Comparison of ENCODE assay signal across 9 cellular contexts in the genomic region with DNA sequence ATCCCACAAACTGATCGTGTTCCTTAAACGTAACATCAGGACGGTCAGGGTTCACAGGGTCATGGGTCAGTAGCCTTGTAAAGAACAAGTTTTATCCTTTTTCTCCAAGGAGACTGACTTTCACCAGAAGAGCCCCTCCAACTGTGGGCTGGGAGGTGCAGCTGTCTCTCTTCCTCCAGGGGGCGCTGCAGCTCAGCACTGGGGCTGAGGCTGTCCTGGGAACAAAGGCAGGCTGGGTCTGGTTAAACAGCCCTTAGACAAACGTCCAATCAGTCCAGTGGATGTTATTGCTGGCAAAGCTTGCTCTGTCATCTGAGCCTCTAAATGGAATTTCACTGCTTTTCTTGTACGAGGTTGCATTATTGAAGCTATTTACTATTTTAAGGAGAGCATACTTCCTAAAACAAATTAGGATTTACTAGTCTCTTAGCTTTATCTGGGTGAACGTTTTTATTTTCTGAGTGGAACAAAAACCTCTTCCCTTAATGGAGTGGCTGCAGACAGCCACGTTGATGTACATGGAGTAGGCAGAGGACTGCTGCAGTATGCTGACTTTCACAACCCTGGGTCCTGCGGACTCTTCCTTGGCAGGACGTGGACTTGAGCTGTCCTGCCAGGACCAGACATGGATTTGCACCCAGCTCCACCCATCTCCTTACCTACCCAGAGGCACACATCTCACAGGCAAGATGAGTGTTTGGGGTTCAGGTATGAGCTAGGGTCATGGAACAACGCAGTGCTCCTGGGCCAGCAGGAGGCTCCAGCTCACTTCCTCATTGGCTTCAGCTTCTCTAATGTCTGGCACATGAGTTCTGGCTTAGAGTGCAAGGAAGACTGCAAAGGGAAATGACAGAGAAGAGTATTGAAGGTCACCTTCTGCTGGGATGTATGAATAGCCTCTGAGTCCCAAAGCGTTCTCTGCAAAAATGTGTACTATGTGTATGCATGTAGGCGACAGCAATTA. TPM values are rescaled to one million over a fixed set of nuclear protein-coding genes. Genes with fewer than 3 reads are reported as not detected.
DNase-seq lines count a peak whose midpoint lies in the region; ATAC-seq and TF ChIP-seq lines count a peak whose summit lies in the region.
"Had no signal": no experiment of that assay in that cellular context is flagged by ENCODE, and none has a peak within 500 bp of the region (broad histone marks: within the 10 kb centered on the region; RNA-seq: fewer than 3 reads in every experiment).

No MANE protein-coding gene starts in this region.

- H3K4me3 Mint-ChIP-seq in activated naive CD8-positive, alpha-beta T cell treated with anti-CD3 and anti-CD28 coated beads, Interleukin-2, amount 10 ng/mL, durations not matched to agents 7 days and 5 days: no peak overlapping the region

- no peaks in the 10 kb centered on the region for H3K27me3 Mint-ChIP-seq in activated naive CD8-positive, alpha-beta T cell treated with anti-CD3 and anti-CD28 coated beads, Interleukin-2, amount 10 ng/mL, durations not matched to agents 7 days and 5 days

- no peaks in the 10 kb centered on the region for H3K9me3 Mint-ChIP-seq in activated naive CD8-positive, alpha-beta T cell treated with anti-CD3 and anti-CD28 coated beads, Interleukin-2, amount 10 ng/mL, durations not matched to agents 7 days and 5 days

- H3K27ac ChIP-seq in cardiac muscle cell: peak overlapping the region; percentile 71
- no peak overlapping the region for H3K27ac ChIP-seq in psoas muscle
- H3K27ac ChIP-seq: SK-N-MC had no signal

- H3K4me1 ChIP-seq in cardiac muscle cell (ENCODE audit: low read depth): peaks cover 3% of the 10 kb centered on the region
- no peaks in the 10 kb centered on the region for H3K4me1 ChIP-seq in psoas muscle

- H3K4me1 Mint-ChIP-seq in activated naive CD8-positive, alpha-beta T cell treated with anti-CD3 and anti-CD28 coated beads, Interleukin-2, amount 10 ng/mL, durations not matched to agents 7 days and 5 days: peaks cover 28% of the 10 kb centered on the region

- POLR2A ChIA-PET in activated naive CD8-positive, alpha-beta T cell treated with anti-CD3 and anti-CD28 coated beads, Interleukin-2, amount 10 ng/mL, durations not matched to agents 7 days and 5 days (lab: Charles Lee): no interaction called here

- H3K9me3 ChIP-seq in cardiac muscle cell (ENCODE audit: low read depth) (no peaks in the 10 kb centered on the region), psoas muscle (no peaks in the 10 kb centered on the region)

- ATAC-seq in SK-N-SH treated with all-trans-retinoic acid at 6 μM for 48 hours (peak; percentile 99), psoas muscle (peak; percentile 76 to 91 (median 85)), GM18858 (IDR thresholded peaks at IDR 0.05; ENCODE audit: unreplicated experiment) (no peak)
- ATAC-seq in activated naive CD8-positive, alpha-beta T cell treated with anti-CD3 and anti-CD28 coated beads, Interleukin-2, amount 10 ng/mL, durations not matched to agents 7 days and 5 days (ENCODE audit: low read depth): peak; percentile 85

- H3K36me3 ChIP-seq in cardiac muscle cell (peaks cover 45% of the 10 kb centered on the region), psoas muscle (ENCODE audit: insufficient read depth in 1 of 2, low read depth in 1 of 2) (peaks cover 19 to 92% of the 10 kb centered on the region in 2 donors)

- peaks cover 35% of the 10 kb centered on the region for H3K36me3 Mint-ChIP-seq in activated naive CD8-positive, alpha-beta T cell treated with anti-CD3 and anti-CD28 coated beads, Interleukin-2, amount 10 ng/mL, durations not matched to agents 7 days and 5 days

- no peak overlapping the region for H3K27ac Mint-ChIP-seq in activated naive CD8-positive, alpha-beta T cell treated with anti-CD3 and anti-CD28 coated beads, Interleukin-2, amount 10 ng/mL, durations not matched to agents 7 days and 5 days

- intact Hi-C loops in psoas muscle (cut with DNase I): loop anchor here (2.0 to 10.0 kb wide), 4 partner anchors 241 to 345 kb away; no protein-coding TSS in a partner anchor

- DNase-seq in DMS114 treated with DMSO at 0.1 percent for 48 hours (lab: John Stamatoyannopoulos, UW; ENCODE audit: unreplicated experiment) (peak; percentile 35), Kasumi-1 (lab: John Stamatoyannopoulos, UW) (peak; percentile 49 to 77), cardiac muscle cell (ENCODE audit: low read depth in 1 of 2, low spot score in 1 of 2) (peak; percentile 90 to 91), psoas muscle (peak; percentile 75 to 83), cerebellar nuclear complex (lab: John Stamatoyannopoulos, UW) (no peak)
- peak; percentile 75 for DNase-seq in activated naive CD8-positive, alpha-beta T cell treated with anti-CD3 and anti-CD28 coated beads, Interleukin-2, amount 10 ng/mL, durations not matched to agents 7 days and 5 days

- TF ChIP-seq CTCF in cardiac muscle cell (IDR thresholded peaks at IDR 0.05; ENCODE audit: low read depth, low read length): peak; percentile 98
- peak; percentile 87 for TF ChIP-seq CTCF in psoas muscle (IDR thresholded peaks at IDR 0.05)

- H3K4me3 ChIP-seq in cardiac muscle cell: no peak overlapping the region
- H3K4me3 ChIP-seq in psoas muscle: no peak overlapping the region
- H3K4me3 ChIP-seq: SK-N-MC had no signal

- no peaks in the 10 kb centered on the region for H3K27me3 ChIP-seq in cardiac muscle cell
- no peaks in the 10 kb centered on the region for H3K27me3 ChIP-seq in psoas muscle (ENCODE audit: insufficient read depth in 3 of 3, low read length in 2 of 3)

- WGBS in psoas muscle, 3 donors: 61 to 72% (median 63%) methylated on average over 13 of the region's 13 CpGs

TF ChIP-seq in SK-N-SH treated with all-trans-retinoic acid at 6 μM for 48 hours, 23 proteins besides CTCF, POLR2A, EP300 and RAD21 (continues in another document):
- TF ChIP-seq SNAI2 (CRISPR knock-in tag; IDR thresholded peaks at IDR 0.05) (no peak), ZNF565 (CRISPR knock-in tag; conservative IDR thresholded peaks at IDR 0.05; ENCODE audit: low read depth) (no peak), ZFP3 (CRISPR knock-in tag; IDR thresholded peaks at IDR 0.05) (no peak), ZNF70 (CRISPR knock-in tag; IDR thresholded peaks at IDR 0.05) (no peak), ZNF8 (CRISPR knock-in tag; IDR thresholded peaks at IDR 0.05) (no peak), BACH2 (CRISPR knock-in tag; IDR thresholded peaks at IDR 0.05; ENCODE audit: borderline replicate concordance) (no peak), TCF4 (CRISPR knock-in tag; IDR thresholded peaks at IDR 0.05; ENCODE audit: borderline replicate concordance) (no peak), CSDC2 (CRISPR knock-in tag; IDR thresholded peaks at IDR 0.05) (no peak), PPARA (CRISPR knock-in tag; IDR thresholded peaks at IDR 0.05; ENCODE audit: borderline replicate concordance) (no peak)
- TF ChIP-seq, protein P1, sequence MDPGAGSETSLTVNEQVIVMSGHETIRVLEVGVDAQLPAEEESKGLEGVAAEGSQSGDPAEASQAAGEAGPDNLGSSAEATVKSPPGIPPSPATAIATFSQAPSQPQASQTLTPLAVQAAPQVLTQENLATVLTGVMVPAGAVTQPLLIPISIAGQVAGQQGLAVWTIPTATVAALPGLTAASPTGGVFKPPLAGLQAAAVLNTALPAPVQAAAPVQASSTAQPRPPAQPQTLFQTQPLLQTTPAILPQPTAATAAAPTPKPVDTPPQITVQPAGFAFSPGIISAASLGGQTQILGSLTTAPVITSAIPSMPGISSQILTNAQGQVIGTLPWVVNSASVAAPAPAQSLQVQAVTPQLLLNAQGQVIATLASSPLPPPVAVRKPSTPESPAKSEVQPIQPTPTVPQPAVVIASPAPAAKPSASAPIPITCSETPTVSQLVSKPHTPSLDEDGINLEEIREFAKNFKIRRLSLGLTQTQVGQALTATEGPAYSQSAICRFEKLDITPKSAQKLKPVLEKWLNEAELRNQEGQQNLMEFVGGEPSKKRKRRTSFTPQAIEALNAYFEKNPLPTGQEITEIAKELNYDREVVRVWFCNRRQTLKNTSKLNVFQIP (CRISPR knock-in tag; IDR thresholded peaks at IDR 0.05; ENCODE audit: borderline replicate concordance, low read depth): no peak
- TF ChIP-seq, protein P2, sequence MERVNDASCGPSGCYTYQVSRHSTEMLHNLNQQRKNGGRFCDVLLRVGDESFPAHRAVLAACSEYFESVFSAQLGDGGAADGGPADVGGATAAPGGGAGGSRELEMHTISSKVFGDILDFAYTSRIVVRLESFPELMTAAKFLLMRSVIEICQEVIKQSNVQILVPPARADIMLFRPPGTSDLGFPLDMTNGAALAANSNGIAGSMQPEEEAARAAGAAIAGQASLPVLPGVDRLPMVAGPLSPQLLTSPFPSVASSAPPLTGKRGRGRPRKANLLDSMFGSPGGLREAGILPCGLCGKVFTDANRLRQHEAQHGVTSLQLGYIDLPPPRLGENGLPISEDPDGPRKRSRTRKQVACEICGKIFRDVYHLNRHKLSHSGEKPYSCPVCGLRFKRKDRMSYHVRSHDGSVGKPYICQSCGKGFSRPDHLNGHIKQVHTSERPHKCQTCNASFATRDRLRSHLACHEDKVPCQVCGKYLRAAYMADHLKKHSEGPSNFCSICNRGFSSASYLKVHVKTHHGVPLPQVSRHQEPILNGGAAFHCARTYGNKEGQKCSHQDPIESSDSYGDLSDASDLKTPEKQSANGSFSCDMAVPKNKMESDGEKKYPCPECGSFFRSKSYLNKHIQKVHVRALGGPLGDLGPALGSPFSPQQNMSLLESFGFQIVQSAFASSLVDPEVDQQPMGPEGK (CRISPR knock-in tag; IDR thresholded peaks at IDR 0.05; ENCODE audit: borderline replicate concordance): no peak

RNA-seq across cellular contexts. Expression of a gene that starts 7.8 kb away (rescaled TPM):
- total RNA-seq in activated naive CD8-positive, alpha-beta T cell treated with anti-CD3 and anti-CD28 coated beads, Interleukin-2, amount 10 ng/mL, durations not matched to agents 7 days and 5 days: 10 to 100 TPM; 57.2 to 58.8 TPM
- 32.5 and 47.4 TPM in 2 replicates for total RNA-seq in cardiac muscle cell
- polyA plus RNA-seq in cardiac muscle cell: 31.0 and 37.4 TPM in 2 replicates
- total RNA-seq in psoas muscle: 10 to 100 TPM; 14.4 to 19.7 (median 16.1) TPM
- 10 to 100 TPM; 11.8 to 25.0 (median 15.5) TPM for polyA plus RNA-seq in psoas muscle

RNA-seq across cellular contexts. Expression of a gene that starts 36.9 kb away (rescaled TPM):
- under 1 TPM in 1 of 2 experiments, not detected in 1; 0.17 TPM for total RNA-seq in activated naive CD8-positive, alpha-beta T cell treated with anti-CD3 and anti-CD28 coated beads, Interleukin-2, amount 10 ng/mL, durations not matched to agents 7 days and 5 days
- total RNA-seq in cardiac muscle cell (0.30 and 0.70 TPM in 2 replicates), psoas muscle (not detected)
- polyA plus RNA-seq in cardiac muscle cell (0.55 and 0.86 TPM in 2 replicates), psoas muscle (under 1 TPM; 0.03 to 0.17 (median 0.06) TPM)

Comparison
In these comparisons a context has a peak if more than half of its experiments do, and no peak if none do; other contexts are left out.
1. DNase-seq: peak in DMS114 treated with DMSO at 0.1 percent for 48 hours (single experiment), Kasumi-1 (2 of 2), activated naive CD8-positive, alpha-beta T cell treated with anti-CD3 and anti-CD28 coated beads, Interleukin-2, amount 10 ng/mL, durations not matched to agents 7 days and 5 days (single experiment), cardiac muscle cell (2 of 2) and psoas muscle (2 of 2); none in cerebellar nuclear complex (0 of 2).